Comparison of ENCODE assay signal across 1 cellular context in the genomic region with DNA sequence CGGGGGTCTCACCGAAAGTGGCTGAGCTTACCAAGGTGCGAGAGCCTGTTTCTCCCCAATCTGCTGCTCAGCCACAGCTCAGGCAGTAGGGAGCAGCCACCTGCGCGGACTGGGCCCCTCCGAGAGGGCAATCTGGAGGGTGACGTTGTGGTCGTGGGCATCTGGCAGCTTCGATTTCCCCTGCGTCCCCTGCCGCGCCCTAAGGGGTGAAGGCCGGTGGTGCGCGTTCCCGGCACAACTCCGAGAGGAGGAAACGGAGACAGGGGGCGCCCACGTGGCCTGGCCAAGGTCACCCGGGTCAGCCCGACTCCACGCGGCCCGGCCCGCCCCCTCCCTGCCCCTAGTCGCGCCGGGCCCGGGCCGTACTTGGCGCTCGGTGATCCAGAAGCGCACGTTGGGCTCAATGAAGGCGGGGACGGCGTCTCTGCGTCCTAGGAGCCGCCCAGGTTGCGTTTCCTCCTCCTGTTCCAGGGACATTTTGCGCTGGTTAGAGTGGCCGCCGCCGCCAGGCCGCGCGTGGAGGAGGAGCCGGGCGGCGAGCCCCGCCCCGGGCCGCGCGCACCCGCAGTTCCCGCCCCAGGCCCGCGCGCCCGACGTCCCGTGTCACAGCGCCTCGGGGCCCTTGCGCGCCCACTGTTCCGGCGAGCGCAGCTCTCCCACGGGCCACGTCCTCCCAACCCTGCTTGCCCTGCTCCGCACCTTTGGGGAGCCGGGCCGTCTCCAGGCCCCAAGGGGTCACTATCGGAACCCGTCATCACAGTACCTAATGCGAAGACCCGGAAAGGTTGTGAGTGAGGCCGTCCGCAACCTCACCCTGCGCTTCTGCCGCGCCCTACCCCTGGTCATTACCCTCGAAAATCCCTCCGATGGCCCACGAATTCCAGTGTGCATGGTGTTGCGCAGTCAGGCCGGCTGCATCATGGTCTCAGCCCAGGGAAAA.
TF ChIP-seq lines count a peak whose summit lies in the region.

A gene with protein sequence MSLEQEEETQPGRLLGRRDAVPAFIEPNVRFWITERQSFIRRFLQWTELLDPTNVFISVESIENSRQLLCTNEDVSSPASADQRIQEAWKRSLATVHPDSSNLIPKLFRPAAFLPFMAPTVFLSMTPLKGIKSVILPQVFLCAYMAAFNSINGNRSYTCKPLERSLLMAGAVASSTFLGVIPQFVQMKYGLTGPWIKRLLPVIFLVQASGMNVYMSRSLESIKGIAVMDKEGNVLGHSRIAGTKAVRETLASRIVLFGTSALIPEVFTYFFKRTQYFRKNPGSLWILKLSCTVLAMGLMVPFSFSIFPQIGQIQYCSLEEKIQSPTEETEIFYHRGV (minus strand): TSS at position 544 of the 940 bp plus-strand sequence. CDS start 67 bp downstream, at position 477.

TF ChIP-seq in K562, 482 proteins besides CTCF, POLR2A, EP300 and RAD21 (continued from another document and continues in another):
- TF ChIP-seq, protein P1, sequence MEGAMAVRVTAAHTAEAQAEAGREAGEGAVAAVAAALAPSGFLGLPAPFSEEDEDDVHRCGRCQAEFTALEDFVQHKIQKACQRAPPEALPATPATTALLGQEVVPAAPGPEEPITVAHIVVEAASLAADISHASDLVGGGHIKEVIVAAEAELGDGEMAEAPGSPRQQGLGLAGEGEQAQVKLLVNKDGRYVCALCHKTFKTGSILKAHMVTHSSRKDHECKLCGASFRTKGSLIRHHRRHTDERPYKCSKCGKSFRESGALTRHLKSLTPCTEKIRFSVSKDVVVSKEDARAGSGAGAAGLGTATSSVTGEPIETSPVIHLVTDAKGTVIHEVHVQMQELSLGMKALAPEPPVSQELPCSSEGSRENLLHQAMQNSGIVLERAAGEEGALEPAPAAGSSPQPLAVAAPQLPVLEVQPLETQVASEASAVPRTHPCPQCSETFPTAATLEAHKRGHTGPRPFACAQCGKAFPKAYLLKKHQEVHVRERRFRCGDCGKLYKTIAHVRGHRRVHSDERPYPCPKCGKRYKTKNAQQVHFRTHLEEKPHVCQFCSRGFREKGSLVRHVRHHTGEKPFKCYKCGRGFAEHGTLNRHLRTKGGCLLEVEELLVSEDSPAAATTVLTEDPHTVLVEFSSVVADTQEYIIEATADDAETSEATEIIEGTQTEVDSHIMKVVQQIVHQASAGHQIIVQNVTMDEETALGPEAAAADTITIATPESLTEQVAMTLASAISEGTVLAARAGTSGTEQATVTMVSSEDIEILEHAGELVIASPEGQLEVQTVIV (CRISPR knock-in tag; IDR thresholded peaks at IDR 0.05; ENCODE audit: borderline replicate concordance): no peak
- no peak for TF ChIP-seq FOXM1 (IDR thresholded peaks at IDR 0.05; ENCODE audit: low read depth)
- no peak for TF ChIP-seq FOXM1 (CRISPR knock-in tag; IDR thresholded peaks at IDR 0.05; ENCODE audit: low read depth)
- TF ChIP-seq RBM34 (IDR thresholded peaks at IDR 0.05; ENCODE audit: borderline replicate concordance, insufficient read depth, low read length): no peak
- TF ChIP-seq KAT8 (IDR thresholded peaks at IDR 0.05; ENCODE audit: low read depth): no peak
- peak; percentile 30; the same call in 1 of the 2 replicates for TF ChIP-seq ZBTB17 (CRISPR knock-in tag; IDR thresholded peaks at IDR 0.05)
- 0 out of 4 replicates have a peak, but pooled peaks of 1 of the 2 experiments have one; percentile 12 for TF ChIP-seq NONO (IDR thresholded peaks at IDR 0.05; ENCODE audit: low read depth in 2 of 2, low read length in 1 of 2)
- TF ChIP-seq, protein P2, sequence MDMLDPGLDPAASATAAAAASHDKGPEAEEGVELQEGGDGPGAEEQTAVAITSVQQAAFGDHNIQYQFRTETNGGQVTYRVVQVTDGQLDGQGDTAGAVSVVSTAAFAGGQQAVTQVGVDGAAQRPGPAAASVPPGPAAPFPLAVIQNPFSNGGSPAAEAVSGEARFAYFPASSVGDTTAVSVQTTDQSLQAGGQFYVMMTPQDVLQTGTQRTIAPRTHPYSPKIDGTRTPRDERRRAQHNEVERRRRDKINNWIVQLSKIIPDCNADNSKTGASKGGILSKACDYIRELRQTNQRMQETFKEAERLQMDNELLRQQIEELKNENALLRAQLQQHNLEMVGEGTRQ (CRISPR knock-in tag; IDR thresholded peaks at IDR 0.05): peak; percentile 84
- peak; percentile 48; the same call in 1 of the 2 replicates for TF ChIP-seq CREM (IDR thresholded peaks at IDR 0.05; ENCODE audit: low read depth)
- 0 out of 2 replicates have a peak, but pooled peaks have one; percentile 30 for TF ChIP-seq RBM14 (IDR thresholded peaks at IDR 0.05; ENCODE audit: borderline replicate concordance, insufficient read depth, low read depth, low read length)
- TF ChIP-seq CBX8 (IDR thresholded peaks at IDR 0.05; ENCODE audit: borderline replicate concordance, extremely low read depth, low read depth, low read length, poor library complexity, severe bottlenecking): no peak
- TF ChIP-seq KDM2B (CRISPR knock-in tag; IDR thresholded peaks at IDR 0.05): no peak
- no peak for TF ChIP-seq EZH2 (IDR thresholded peaks at IDR 0.05; ENCODE audit: borderline replicate concordance, low read depth, low read length)
- TF ChIP-seq, protein P3, sequence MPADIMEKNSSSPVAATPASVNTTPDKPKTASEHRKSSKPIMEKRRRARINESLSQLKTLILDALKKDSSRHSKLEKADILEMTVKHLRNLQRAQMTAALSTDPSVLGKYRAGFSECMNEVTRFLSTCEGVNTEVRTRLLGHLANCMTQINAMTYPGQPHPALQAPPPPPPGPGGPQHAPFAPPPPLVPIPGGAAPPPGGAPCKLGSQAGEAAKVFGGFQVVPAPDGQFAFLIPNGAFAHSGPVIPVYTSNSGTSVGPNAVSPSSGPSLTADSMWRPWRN (IDR thresholded peaks at IDR 0.05; ENCODE audit: low read depth): no peak
- no peak for TF ChIP-seq KLF16 (IDR thresholded peaks at IDR 0.05)
- no peak for TF ChIP-seq NCOA2 (IDR thresholded peaks at IDR 0.05; ENCODE audit: partially characterized antibody in 2 of 2)
- TF ChIP-seq MCM7 (IDR thresholded peaks at IDR 0.05): no peak
- TF ChIP-seq, protein P4, sequence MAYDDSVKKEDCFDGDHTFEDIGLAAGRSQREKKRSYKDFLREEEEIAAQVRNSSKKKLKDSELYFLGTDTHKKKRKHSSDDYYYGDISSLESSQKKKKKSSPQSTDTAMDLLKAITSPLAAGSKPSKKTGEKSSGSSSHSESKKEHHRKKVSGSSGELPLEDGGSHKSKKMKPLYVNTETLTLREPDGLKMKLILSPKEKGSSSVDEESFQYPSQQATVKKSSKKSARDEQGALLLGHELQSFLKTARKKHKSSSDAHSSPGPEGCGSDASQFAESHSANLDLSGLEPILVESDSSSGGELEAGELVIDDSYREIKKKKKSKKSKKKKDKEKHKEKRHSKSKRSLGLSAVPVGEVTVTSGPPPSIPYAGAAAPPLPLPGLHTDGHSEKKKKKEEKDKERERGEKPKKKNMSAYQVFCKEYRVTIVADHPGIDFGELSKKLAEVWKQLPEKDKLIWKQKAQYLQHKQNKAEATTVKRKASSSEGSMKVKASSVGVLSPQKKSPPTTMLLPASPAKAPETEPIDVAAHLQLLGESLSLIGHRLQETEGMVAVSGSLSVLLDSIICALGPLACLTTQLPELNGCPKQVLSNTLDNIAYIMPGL (CRISPR knock-in tag; IDR thresholded peaks at IDR 0.05): peak; percentile 37; the same call in 1 of the 2 replicates
- TF ChIP-seq IFI16 (CRISPR knock-in tag; IDR thresholded peaks at IDR 0.05): no peak
- TF ChIP-seq KLF10 (CRISPR knock-in tag; IDR thresholded peaks at IDR 0.05): no peak
- TF ChIP-seq, protein P5, sequence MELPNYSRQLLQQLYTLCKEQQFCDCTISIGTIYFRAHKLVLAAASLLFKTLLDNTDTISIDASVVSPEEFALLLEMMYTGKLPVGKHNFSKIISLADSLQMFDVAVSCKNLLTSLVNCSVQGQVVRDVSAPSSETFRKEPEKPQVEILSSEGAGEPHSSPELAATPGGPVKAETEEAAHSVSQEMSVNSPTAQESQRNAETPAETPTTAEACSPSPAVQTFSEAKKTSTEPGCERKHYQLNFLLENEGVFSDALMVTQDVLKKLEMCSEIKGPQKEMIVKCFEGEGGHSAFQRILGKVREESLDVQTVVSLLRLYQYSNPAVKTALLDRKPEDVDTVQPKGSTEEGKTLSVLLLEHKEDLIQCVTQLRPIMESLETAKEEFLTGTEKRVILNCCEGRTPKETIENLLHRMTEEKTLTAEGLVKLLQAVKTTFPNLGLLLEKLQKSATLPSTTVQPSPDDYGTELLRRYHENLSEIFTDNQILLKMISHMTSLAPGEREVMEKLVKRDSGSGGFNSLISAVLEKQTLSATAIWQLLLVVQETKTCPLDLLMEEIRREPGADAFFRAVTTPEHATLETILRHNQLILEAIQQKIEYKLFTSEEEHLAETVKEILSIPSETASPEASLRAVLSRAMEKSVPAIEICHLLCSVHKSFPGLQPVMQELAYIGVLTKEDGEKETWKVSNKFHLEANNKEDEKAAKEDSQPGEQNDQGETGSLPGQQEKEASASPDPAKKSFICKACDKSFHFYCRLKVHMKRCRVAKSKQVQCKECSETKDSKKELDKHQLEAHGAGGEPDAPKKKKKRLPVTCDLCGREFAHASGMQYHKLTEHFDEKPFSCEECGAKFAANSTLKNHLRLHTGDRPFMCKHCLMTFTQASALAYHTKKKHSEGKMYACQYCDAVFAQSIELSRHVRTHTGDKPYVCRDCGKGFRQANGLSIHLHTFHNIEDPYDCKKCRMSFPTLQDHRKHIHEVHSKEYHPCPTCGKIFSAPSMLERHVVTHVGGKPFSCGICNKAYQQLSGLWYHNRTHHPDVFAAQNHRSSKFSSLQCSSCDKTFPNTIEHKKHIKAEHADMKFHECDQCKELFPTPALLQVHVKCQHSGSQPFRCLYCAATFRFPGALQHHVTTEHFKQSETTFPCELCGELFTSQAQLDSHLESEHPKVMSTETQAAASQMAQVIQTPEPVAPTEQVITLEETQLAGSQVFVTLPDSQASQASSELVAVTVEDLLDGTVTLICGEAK (IDR thresholded peaks at IDR 0.05): no peak
- TF ChIP-seq, protein P5 (CRISPR knock-in tag; IDR thresholded peaks at IDR 0.05): no peak
- no peak for TF ChIP-seq TCFL5 (CRISPR knock-in tag; conservative IDR thresholded peaks at IDR 0.05)
- TF ChIP-seq ZBTB8A (IDR thresholded peaks at IDR 0.05; ENCODE audit: partially characterized antibody): no peak
- TF ChIP-seq FOXA1 (IDR thresholded peaks at IDR 0.05; ENCODE audit: borderline replicate concordance): no peak
- no peak for TF ChIP-seq SP2 (IDR thresholded peaks at IDR 0.05; ENCODE audit: extremely low read depth, low read depth, low read length, poor library complexity, severe bottlenecking)
- TF ChIP-seq, protein P6, sequence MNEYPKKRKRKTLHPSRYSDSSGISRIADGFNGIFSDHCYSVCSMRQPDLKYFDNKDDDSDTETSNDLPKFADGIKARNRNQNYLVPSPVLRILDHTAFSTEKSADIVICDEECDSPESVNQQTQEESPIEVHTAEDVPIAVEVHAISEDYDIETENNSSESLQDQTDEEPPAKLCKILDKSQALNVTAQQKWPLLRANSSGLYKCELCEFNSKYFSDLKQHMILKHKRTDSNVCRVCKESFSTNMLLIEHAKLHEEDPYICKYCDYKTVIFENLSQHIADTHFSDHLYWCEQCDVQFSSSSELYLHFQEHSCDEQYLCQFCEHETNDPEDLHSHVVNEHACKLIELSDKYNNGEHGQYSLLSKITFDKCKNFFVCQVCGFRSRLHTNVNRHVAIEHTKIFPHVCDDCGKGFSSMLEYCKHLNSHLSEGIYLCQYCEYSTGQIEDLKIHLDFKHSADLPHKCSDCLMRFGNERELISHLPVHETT (CRISPR knock-in tag; conservative IDR thresholded peaks at IDR 0.05 in 1 of 2, IDR thresholded peaks at IDR 0.05 in 1 of 2): no peak
- TF ChIP-seq, protein P7, sequence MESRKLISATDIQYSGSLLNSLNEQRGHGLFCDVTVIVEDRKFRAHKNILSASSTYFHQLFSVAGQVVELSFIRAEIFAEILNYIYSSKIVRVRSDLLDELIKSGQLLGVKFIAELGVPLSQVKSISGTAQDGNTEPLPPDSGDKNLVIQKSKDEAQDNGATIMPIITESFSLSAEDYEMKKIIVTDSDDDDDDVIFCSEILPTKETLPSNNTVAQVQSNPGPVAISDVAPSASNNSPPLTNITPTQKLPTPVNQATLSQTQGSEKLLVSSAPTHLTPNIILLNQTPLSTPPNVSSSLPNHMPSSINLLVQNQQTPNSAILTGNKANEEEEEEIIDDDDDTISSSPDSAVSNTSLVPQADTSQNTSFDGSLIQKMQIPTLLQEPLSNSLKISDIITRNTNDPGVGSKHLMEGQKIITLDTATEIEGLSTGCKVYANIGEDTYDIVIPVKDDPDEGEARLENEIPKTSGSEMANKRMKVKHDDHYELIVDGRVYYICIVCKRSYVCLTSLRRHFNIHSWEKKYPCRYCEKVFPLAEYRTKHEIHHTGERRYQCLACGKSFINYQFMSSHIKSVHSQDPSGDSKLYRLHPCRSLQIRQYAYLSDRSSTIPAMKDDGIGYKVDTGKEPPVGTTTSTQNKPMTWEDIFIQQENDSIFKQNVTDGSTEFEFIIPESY (CRISPR knock-in tag; IDR thresholded peaks at IDR 0.05): 0 out of 2 replicates have a peak, but pooled peaks have one; percentile 7
- TF ChIP-seq, protein P8, sequence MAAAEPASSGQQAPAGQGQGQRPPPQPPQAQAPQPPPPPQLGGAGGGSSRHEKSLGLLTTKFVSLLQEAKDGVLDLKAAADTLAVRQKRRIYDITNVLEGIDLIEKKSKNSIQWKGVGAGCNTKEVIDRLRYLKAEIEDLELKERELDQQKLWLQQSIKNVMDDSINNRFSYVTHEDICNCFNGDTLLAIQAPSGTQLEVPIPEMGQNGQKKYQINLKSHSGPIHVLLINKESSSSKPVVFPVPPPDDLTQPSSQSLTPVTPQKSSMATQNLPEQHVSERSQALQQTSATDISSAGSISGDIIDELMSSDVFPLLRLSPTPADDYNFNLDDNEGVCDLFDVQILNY (CRISPR knock-in tag; IDR thresholded peaks at IDR 0.05): no peak
- no peak for TF ChIP-seq ZNF23 (CRISPR knock-in tag; IDR thresholded peaks at IDR 0.05)
